ENCODE assay signal across 1 cellular context in the genomic region with DNA sequence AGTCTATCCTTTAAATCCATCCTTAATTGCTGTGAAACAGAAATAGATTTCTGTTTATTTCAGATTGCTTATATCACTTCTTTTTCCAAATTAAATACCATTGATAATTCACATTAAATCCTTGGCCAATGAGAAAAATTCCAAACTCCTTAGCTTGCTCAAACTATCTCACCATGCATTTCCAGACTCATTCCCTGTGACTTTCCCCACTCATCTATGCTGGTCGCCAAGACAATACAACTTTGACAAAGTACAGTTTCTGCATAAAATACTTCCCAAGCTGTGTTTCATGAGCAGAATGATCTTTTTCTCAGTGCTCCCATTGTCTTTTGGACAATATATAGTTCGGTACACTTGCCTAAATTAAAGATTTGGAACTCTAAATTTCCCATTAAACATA.
TF ChIP-seq lines count a peak whose summit lies in the region.

No MANE protein-coding gene starts in this region.

TF ChIP-seq in endothelial cell of umbilical vein, 7 proteins besides CTCF, POLR2A, EP300 and RAD21 (continued from another document):
- TF ChIP-seq, protein P1, sequence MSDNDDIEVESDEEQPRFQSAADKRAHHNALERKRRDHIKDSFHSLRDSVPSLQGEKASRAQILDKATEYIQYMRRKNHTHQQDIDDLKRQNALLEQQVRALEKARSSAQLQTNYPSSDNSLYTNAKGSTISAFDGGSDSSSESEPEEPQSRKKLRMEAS (IDR thresholded peaks at IDR 0.05; ENCODE audit: insufficient read depth, insufficient read length), result no peak
- no peak for TF ChIP-seq MYC (IDR thresholded peaks at IDR 0.05; ENCODE audit: low read depth, low read length)
- no peak for TF ChIP-seq JUN (IDR thresholded peaks at IDR 0.05; ENCODE audit: borderline replicate concordance, insufficient read depth, insufficient read length, low read depth)
- no peak for TF ChIP-seq GATA2 (IDR thresholded peaks at IDR 0.05; ENCODE audit: insufficient read depth, insufficient read length, low read depth, low read length)
